Comparison of ENCODE assay signal across 8 cellular contexts in the genomic region with DNA sequence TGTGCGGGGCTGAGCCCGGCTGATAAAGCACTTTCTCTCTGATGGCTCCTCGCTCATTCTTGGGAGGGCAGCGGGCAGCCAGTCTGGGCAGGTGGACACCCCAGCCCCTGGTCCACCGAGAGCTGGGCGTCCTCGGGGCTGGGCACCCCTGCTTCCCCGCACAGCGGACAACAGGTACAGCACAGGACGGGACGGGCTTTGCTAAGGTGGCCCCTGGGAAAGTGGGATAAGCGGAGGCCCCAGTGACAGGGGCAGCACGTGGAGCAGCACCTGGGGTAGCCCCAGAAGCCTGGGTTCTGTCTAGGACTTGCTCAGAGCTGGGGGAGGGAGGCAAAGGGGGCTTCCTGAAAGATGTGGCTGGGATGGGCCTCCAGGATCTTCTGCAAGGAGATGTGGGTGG. TPM values are rescaled to one million over a fixed set of nuclear protein-coding genes. Genes with fewer than 3 reads are reported as not detected.
DNase-seq lines count a peak whose midpoint lies in the region; ATAC-seq, FAIRE-seq and TF ChIP-seq lines count a peak whose summit lies in the region.
"Not testable (repeated sequence)": the region's sequence is repeated elsewhere in the genome, so short reads cannot be mapped to it uniquely, and the experiment has no call there.

No MANE protein-coding gene starts in this region.

- in situ Hi-C loops in K562 (cut with MboI), result not testable (repeated sequence)

- not testable (repeated sequence) for H3K4me1 ChIP-seq in K562 (replicated peaks in 1 of 2; ENCODE audit: control insufficient read depth in 2 of 2, insufficient read depth in 2 of 2, low read length in 2 of 2); kidney (ENCODE audit: control insufficient read depth in 1 of 2, insufficient read depth in 1 of 2, low read depth in 1 of 2, low read length in 2 of 2); right lobe of liver; ovary (ENCODE audit: insufficient read depth)
- peaks cover 0 to 27% (median 21%) of the 10 kb centered on the region in 6 donors for H3K4me1 ChIP-seq in spleen

- not testable (repeated sequence) for H3K79me2 ChIP-seq in K562 (ENCODE audit: control insufficient read depth, insufficient read depth, low read length)

- TF ChIP-seq POLR2A in K562 (conservative IDR thresholded peaks at IDR 0.05); right lobe of liver (IDR thresholded peaks at IDR 0.05); ovary (IDR thresholded peaks at IDR 0.05); spleen (IDR thresholded peaks at IDR 0.05): not testable (repeated sequence)

- not testable (repeated sequence) for TF ChIP-seq EP300 in K562 (IDR thresholded peaks at IDR 0.05; ENCODE audit: low read length); ovary (IDR thresholded peaks at IDR 0.05)

- not testable (repeated sequence) for H3K27ac Mint-ChIP-seq in CD14-positive monocyte; activated CD4-positive, alpha-beta memory T cell treated with anti-CD3 and anti-CD28 coated beads for 36 hours

- peaks cover 23 to 28% of the 10 kb centered on the region in 2 donors for H3K36me3 Mint-ChIP-seq in CD14-positive monocyte
- H3K36me3 Mint-ChIP-seq in activated CD4-positive, alpha-beta memory T cell treated with anti-CD3 and anti-CD28 coated beads for 36 hours, result not testable (repeated sequence)

- POLR2A ChIA-PET in activated CD4-positive, alpha-beta memory T cell treated with anti-CD3 and anti-CD28 coated beads for 36 hours (lab: Charles Lee); K562 (lab: Yijun Ruan, JAX): not testable (repeated sequence)

- ATAC-seq in K562 (peak; percentile 23), right lobe of liver (peak in 1 of 4 donors; percentile 5)

- not testable (repeated sequence) for H4K20me1 ChIP-seq in K562 (replicated peaks; ENCODE audit: control insufficient read depth, insufficient read depth, low read length)

- peaks cover 0 to 10% (median 3%) of the 10 kb centered on the region in 7 donors for H3K9me3 Mint-ChIP-seq in CD14-positive monocyte
- not testable (repeated sequence) for H3K9me3 Mint-ChIP-seq in activated CD4-positive, alpha-beta memory T cell treated with anti-CD3 and anti-CD28 coated beads for 36 hours

- not testable (repeated sequence) for TF ChIP-seq CTCF in CD14-positive monocyte (IDR thresholded peaks at IDR 0.05); K562 (IDR thresholded peaks at IDR 0.05 in 2 of 3, conservative IDR thresholded peaks at IDR 0.05 in 1 of 3; ENCODE audit: insufficient read depth in 2 of 3, low read depth in 1 of 3, low read length in 3 of 3); kidney (IDR thresholded peaks at IDR 0.05; ENCODE audit: borderline replicate concordance, extremely low read depth, insufficient read depth); right lobe of liver (IDR thresholded peaks at IDR 0.05); ovary (IDR thresholded peaks at IDR 0.05); spleen (IDR thresholded peaks at IDR 0.05 in 8 of 11, conservative IDR thresholded peaks at IDR 0.05 in 3 of 11)

- not testable (repeated sequence) for H3K9me3 ChIP-seq in K562 (replicated peaks; ENCODE audit: control insufficient read depth, insufficient read depth, low read depth, low read length); kidney (ENCODE audit: control insufficient read depth in 1 of 2, low read length in 2 of 2); right lobe of liver; ovary; spleen

- not testable (repeated sequence) for H3K9me1 ChIP-seq in K562 (ENCODE audit: control insufficient read depth, insufficient read depth, low read length)

- H3K4me3 Mint-ChIP-seq in CD14-positive monocyte; activated CD4-positive, alpha-beta memory T cell treated with anti-CD3 and anti-CD28 coated beads for 36 hours: not testable (repeated sequence)

- BruUV-seq in K562 (replicated peaks; lab: Mats Ljungman, UMichigan), result not testable (repeated sequence)

- H3K36me3 ChIP-seq in K562 (ENCODE audit: control insufficient read depth, insufficient read depth, low read length), result peaks cover 18% of the 10 kb centered on the region; the same call in 1 of the 3 replicates
- not testable (repeated sequence) for H3K36me3 ChIP-seq in kidney (ENCODE audit: control insufficient read depth in 1 of 2, insufficient read depth in 2 of 2, low read length in 2 of 2); right lobe of liver; ovary
- H3K36me3 ChIP-seq in spleen, result peaks cover 0 to 36% (median 20%) of the 10 kb centered on the region in 6 donors

- H3K27me3 ChIP-seq in K562 (ENCODE audit: control insufficient read depth in 2 of 2, insufficient read depth in 2 of 2, low read length in 2 of 2); right lobe of liver; ovary: not testable (repeated sequence)
- peaks cover 3 to 28% (median 22%) of the 10 kb centered on the region in 7 donors for H3K27me3 ChIP-seq in spleen (replicated peaks in 1 of 7)

- not testable (repeated sequence) for H3K4me2 ChIP-seq in K562 (ENCODE audit: insufficient read depth, low read length)

- not testable (repeated sequence) for H3K4me1 Mint-ChIP-seq in CD14-positive monocyte; activated CD4-positive, alpha-beta memory T cell treated with anti-CD3 and anti-CD28 coated beads for 36 hours (ENCODE audit: low read depth)

- not testable (repeated sequence) for FAIRE-seq in K562 (lab: Jason Lieb, UNC); kidney (lab: Jason Lieb, UNC)

- H3K4me3 ChIP-seq in K562; kidney (ENCODE audit: low read length in 2 of 2); right lobe of liver; ovary; spleen: not testable (repeated sequence)

- H3K27ac ChIP-seq in K562 (ENCODE audit: extremely low read depth, low read depth, low read length); kidney (ENCODE audit: low read depth in 2 of 2, low read length in 2 of 2); right lobe of liver; ovary; spleen: not testable (repeated sequence)

- H2AFZ ChIP-seq in K562 (ENCODE audit: low read depth, low read length), result not testable (repeated sequence)

- DNase-seq in CD14-positive monocyte (ENCODE audit: low spot score), result peak; percentile 31
- DNase-seq in activated CD4-positive, alpha-beta memory T cell treated with anti-CD3 and anti-CD28 coated beads for 36 hours, result peak; percentile 10
- not testable (repeated sequence) for DNase-seq in K562 (ENCODE audit: extremely low read depth in 1 of 4, low spot score in 3 of 4)
- DNase-seq in cardiac septum (ENCODE audit: low spot score), result peak; percentile 19
- peak; percentile 54 for DNase-seq in kidney
- DNase-seq in right lobe of liver, result peak in 2 of 3 donors; percentile 29 to 32
- DNase-seq in ovary, result peak in 3 of 5 donors; percentile 38 to 42 (median 40)
- peak; percentile 51 for DNase-seq in spleen

- not testable (repeated sequence) for TF ChIP-seq RAD21 in K562 (CRISPR knock-in tag; conservative IDR thresholded peaks at IDR 0.05 in 1 of 2, IDR thresholded peaks at IDR 0.05 in 1 of 2)

- not testable (repeated sequence) for H3K9ac ChIP-seq in K562 (ENCODE audit: insufficient read depth in 1 of 2, low read depth in 2 of 2, low read length in 2 of 2); kidney (ENCODE audit: low read length in 2 of 2)

- intact Hi-C loops in CD14-positive monocyte (cut with micrococcal nuclease); activated CD4-positive, alpha-beta memory T cell treated with anti-CD3 and anti-CD28 coated beads for 36 hours (cut with micrococcal nuclease); K562 (cut with micrococcal nuclease); cardiac septum (cut with DNase I); kidney (cut with DNase I); right lobe of liver (cut with DNase I); ovary (cut with DNase I); spleen (cut with DNase I; ENCODE audit: low total_unique reads): not testable (repeated sequence)

- CTCF ChIA-PET in activated CD4-positive, alpha-beta memory T cell treated with anti-CD3 and anti-CD28 coated beads for 36 hours (lab: Charles Lee); K562 (lab: Yijun Ruan, JAX; ENCODE audit: low intra/inter-chr PET ratio): not testable (repeated sequence)

- peaks cover 8 to 28% (median 17%) of the 10 kb centered on the region in 3 donors for H3K27me3 Mint-ChIP-seq in CD14-positive monocyte (ENCODE audit: low read depth in 3 of 3)
- H3K27me3 Mint-ChIP-seq in activated CD4-positive, alpha-beta memory T cell treated with anti-CD3 and anti-CD28 coated beads for 36 hours, result not testable (repeated sequence)

- WGBS in K562 (ENCODE audit: insufficient coverage, low coverage, missing lambda C conversion rate), result 99% methylated on average over 8 of the region's 13 CpGs
- WGBS in right lobe of liver (ENCODE audit: insufficient coverage, low coverage, low lambda C conversion rate, missing lambda C conversion rate), result 93% methylated on average over 3 of the region's 13 CpGs
- WGBS in ovary, 3 donors, result 87 to 95% methylated on average over 8 to 9 of the region's 13 CpGs; no CpG with 5 or more reads in 1 of the 3 donors
- WGBS in spleen, 5 donors, result 82 to 95% (median 93%) methylated on average over 4 to 9 of the region's 13 CpGs

RNA-seq across cellular contexts. Expression of a gene that starts 2.6 kb away (rescaled TPM):
- polyA plus RNA-seq in CD14-positive monocyte, result under 1 TPM; 0.21 to 0.24 TPM
- 1 to 10 TPM in 1 of 2 experiments, under 1 TPM in 1; 0.61 to 1.1 TPM for total RNA-seq in activated CD4-positive, alpha-beta memory T cell treated with anti-CD3 and anti-CD28 coated beads for 36 hours
- 1.7 and 4.4 TPM in 2 replicates for total RNA-seq in K562 (2011; cell fraction: chromatin; rRNA removed; ENCODE audit: low replicate concordance)
- 4.9 and 5.5 TPM in 2 replicates for total RNA-seq in K562 (2011; cell fraction: nucleolus; rRNA removed)
- 1.3 and 2.1 TPM in 2 replicates for total RNA-seq in K562 (2011; cell fraction: nucleoplasm; rRNA removed)
- 0.65 and 1.2 TPM in 2 replicates for total RNA-seq in K562 (2014; rRNA removed)
- not detected in 2 replicates for total RNA-seq in K562 (2014; rRNA removed; fragmentation: Illumina TruSeq; extraction: Trizol)
- total RNA-seq in K562 (2015; rRNA removed; fragmentation: Illumina TruSeq; extraction: Trizol), result not detected in 2 replicates
- total RNA-seq in K562 (2021), result 0.38 and 1.3 TPM in 2 replicates
- 0.30 and 0.45 TPM in 2 replicates for polyA plus RNA-seq in K562 (2011; rRNA removed)
- 0.27 and 1.3 TPM in 2 replicates for polyA plus RNA-seq in K562 (2011; cell fraction: cytosol; rRNA removed)
- 2.7 and 9.6 TPM in 2 replicates for polyA plus RNA-seq in K562 (2011; cell fraction: nucleus; rRNA removed)
- polyA plus RNA-seq in K562 (2012), result 0.83 and 2.5 TPM in 2 replicates
- polyA plus RNA-seq in K562 (2014; fragmentation: Illumina TruSeq; extraction: Trizol), result not detected in 2 replicates
- polyA plus RNA-seq in K562 (2014; fragmentation: Nextera tagmentation; extraction: Ambion mirVana), result not detected
- polyA plus RNA-seq in K562 (2014; rRNA removed), result 0.28 and 0.80 TPM in 2 replicates
- not detected in 2 replicates for polyA minus RNA-seq in K562 (2011; rRNA and poly(A)+ RNA removed)
- not detected in 2 replicates for polyA minus RNA-seq in K562 (2011; cell fraction: cytosol; rRNA and poly(A)+ RNA removed)
- polyA minus RNA-seq in K562 (2011; cell fraction: nucleus; rRNA and poly(A)+ RNA removed), result 0.44 and 2.0 TPM in 2 replicates
- total RNA-seq in cardiac septum, result 60.2 TPM
- 7.1 TPM for total RNA-seq in kidney
- polyA plus RNA-seq in kidney (ENCODE audit: insufficient read depth, low read depth, low replicate concordance), result 4.0 TPM
- total RNA-seq in right lobe of liver, result 1 to 10 TPM in 5 of 6 experiments, under 1 TPM in 1; 0.75 to 4.0 (median 2.3) TPM
- total RNA-seq in ovary, result 100 to 1,000 TPM in 3 of 7 donors, 10 to 100 TPM in 4; 25.4 to 128 (median 84.8) TPM
- polyA plus RNA-seq in ovary, result 10 to 100 TPM in 1 of 2 donors, under 1 TPM in 1; 0.88 to 32.9 TPM
- 1 to 10 TPM; 1.4 to 7.3 (median 5.8) TPM for total RNA-seq in spleen
- 1 to 10 TPM; 4.2 to 9.3 (median 6.3) TPM for polyA plus RNA-seq in spleen

RNA-seq across cellular contexts. Expression of a gene that starts 19.3 kb away (rescaled TPM):
- polyA plus RNA-seq in CD14-positive monocyte (1 to 10 TPM; 5.4 to 5.6 TPM), K562 (2011; rRNA removed) (6.6 and 10.1 TPM in 2 replicates), K562 (2014; fragmentation: Illumina TruSeq; extraction: Trizol) (0.80 and 1.4 TPM in 2 replicates), K562 (2014; fragmentation: Nextera tagmentation; extraction: Ambion mirVana) (under 1 TPM in 1 of 2 experiments, not detected in 1; 0.04 TPM), K562 (2014; rRNA removed) (12.0 and 16.8 TPM in 2 replicates), kidney (ENCODE audit: insufficient read depth, low read depth, low replicate concordance) (35.6 TPM), ovary (10 to 100 TPM in 1 of 2 donors, 1 to 10 TPM in 1; 1.8 to 71.1 TPM), spleen (100 to 1,000 TPM in 1 of 3 donors, 10 to 100 TPM in 2; 49.6 to 165 (median 74.1) TPM)
- 10 to 100 TPM; 31.1 to 36.1 TPM for total RNA-seq in activated CD4-positive, alpha-beta memory T cell treated with anti-CD3 and anti-CD28 coated beads for 36 hours
- total RNA-seq in K562 (2011; cell fraction: chromatin; rRNA removed; ENCODE audit: low replicate concordance), result 59.7 and 195 TPM in 2 replicates
- total RNA-seq in K562 (2011; cell fraction: nucleolus; rRNA removed), result 141 and 146 TPM in 2 replicates
- total RNA-seq in K562 (2011; cell fraction: nucleoplasm; rRNA removed), result 57.8 and 65.2 TPM in 2 replicates
- total RNA-seq in K562 (2014; rRNA removed) (13.1 and 18.6 TPM in 2 replicates), K562 (2014; rRNA removed; fragmentation: Illumina TruSeq; extraction: Trizol) (0.48 and 0.62 TPM in 2 replicates), K562 (2015; rRNA removed; fragmentation: Illumina TruSeq; extraction: Trizol) (3.1 and 4.9 TPM in 2 replicates), K562 (2021) (17.0 and 17.2 TPM in 2 replicates), cardiac septum (82.4 TPM), kidney (61.6 TPM), right lobe of liver (10 to 100 TPM; 20.7 to 38.5 (median 33.9) TPM), ovary (100 to 1,000 TPM in 2 of 7 donors, 10 to 100 TPM in 5; 68.8 to 110 (median 81.6) TPM), spleen (10 to 100 TPM; 46.2 to 76.5 (median 72.0) TPM)
- polyA plus RNA-seq in K562 (2011; cell fraction: cytosol; rRNA removed), result 9.9 and 25.0 TPM in 2 replicates
- polyA plus RNA-seq in K562 (2011; cell fraction: nucleus; rRNA removed), result 105 and 181 TPM in 2 replicates
- 16.8 and 55.2 TPM in 2 replicates for polyA plus RNA-seq in K562 (2012)
- 4.4 and 5.2 TPM in 2 replicates for polyA minus RNA-seq in K562 (2011; rRNA and poly(A)+ RNA removed)
- polyA minus RNA-seq in K562 (2011; cell fraction: cytosol; rRNA and poly(A)+ RNA removed), result 7.8 and 14.8 TPM in 2 replicates
- polyA minus RNA-seq in K562 (2011; cell fraction: nucleus; rRNA and poly(A)+ RNA removed), result 40.3 and 45.4 TPM in 2 replicates

RNA-seq across cellular contexts. Expression of a gene that starts 24.2 kb away (rescaled TPM):
- polyA plus RNA-seq in CD14-positive monocyte, result 1 to 10 TPM; 2.5 to 6.6 TPM
- 10 to 100 TPM; 32.4 to 36.9 TPM for total RNA-seq in activated CD4-positive, alpha-beta memory T cell treated with anti-CD3 and anti-CD28 coated beads for 36 hours
- total RNA-seq in K562 (2011; cell fraction: chromatin; rRNA removed; ENCODE audit: low replicate concordance), result 24.3 and 27.2 TPM in 2 replicates
- 12.2 and 15.8 TPM in 2 replicates for total RNA-seq in K562 (2011; cell fraction: nucleolus; rRNA removed)
- total RNA-seq in K562 (2011; cell fraction: nucleoplasm; rRNA removed), result 12.0 TPM in 2 replicates
- 28.3 and 29.8 TPM in 2 replicates for total RNA-seq in K562 (2014; rRNA removed)
- total RNA-seq in K562 (2014; rRNA removed; fragmentation: Illumina TruSeq; extraction: Trizol), result 13.3 and 18.5 TPM in 2 replicates
- 18.6 and 19.5 TPM in 2 replicates for total RNA-seq in K562 (2015; rRNA removed; fragmentation: Illumina TruSeq; extraction: Trizol)
- total RNA-seq in K562 (2021), result 27.7 and 34.7 TPM in 2 replicates
- polyA plus RNA-seq in K562 (2011; rRNA removed), result 6.2 and 6.5 TPM in 2 replicates
- polyA plus RNA-seq in K562 (2011; cell fraction: cytosol; rRNA removed), result 6.4 and 10.3 TPM in 2 replicates
- polyA plus RNA-seq in K562 (2011; cell fraction: nucleus; rRNA removed), result 28.0 and 40.4 TPM in 2 replicates
- polyA plus RNA-seq in K562 (2012), result 42.4 and 48.6 TPM in 2 replicates
- 50.8 and 52.2 TPM in 2 replicates for polyA plus RNA-seq in K562 (2014; fragmentation: Illumina TruSeq; extraction: Trizol)
- 1 to 10 TPM; 2.8 to 3.1 TPM for polyA plus RNA-seq in K562 (2014; fragmentation: Nextera tagmentation; extraction: Ambion mirVana)
- 33.1 and 42.2 TPM in 2 replicates for polyA plus RNA-seq in K562 (2014; rRNA removed)
- polyA minus RNA-seq in K562 (2011; rRNA and poly(A)+ RNA removed), result 2.8 and 3.3 TPM in 2 replicates
- polyA minus RNA-seq in K562 (2011; cell fraction: cytosol; rRNA and poly(A)+ RNA removed), result 5.3 and 6.9 TPM in 2 replicates
- 3.8 and 5.3 TPM in 2 replicates for polyA minus RNA-seq in K562 (2011; cell fraction: nucleus; rRNA and poly(A)+ RNA removed)
- 30.4 TPM for total RNA-seq in cardiac septum
- total RNA-seq in kidney, result 24.0 TPM
- 13.9 TPM for polyA plus RNA-seq in kidney (ENCODE audit: insufficient read depth, low read depth, low replicate concordance)
- 10 to 100 TPM in 2 of 6 experiments, 1 to 10 TPM in 4; 8.0 to 11.8 (median 9.5) TPM for total RNA-seq in right lobe of liver
- total RNA-seq in ovary, result 10 to 100 TPM; 12.8 to 28.0 (median 21.3) TPM
- polyA plus RNA-seq in ovary, result 10 to 100 TPM; 30.1 to 34.5 TPM
- total RNA-seq in spleen, result 10 to 100 TPM; 19.4 to 34.1 (median 27.9) TPM
- 10 to 100 TPM; 20.0 to 38.2 (median 31.2) TPM for polyA plus RNA-seq in spleen

RNA-seq across cellular contexts. Expression of a gene that starts 34.7 kb away (rescaled TPM):
- polyA plus RNA-seq in CD14-positive monocyte (1 to 10 TPM in 1 of 2 donors, under 1 TPM in 1; 0.46 to 1.5 TPM), K562 (2011; rRNA removed) (1.4 and 2.3 TPM in 2 replicates), K562 (2014; fragmentation: Illumina TruSeq; extraction: Trizol) (1.6 and 4.4 TPM in 2 replicates), K562 (2014; fragmentation: Nextera tagmentation; extraction: Ambion mirVana) (under 1 TPM; 0.08 to 0.11 TPM), K562 (2014; rRNA removed) (3.2 and 5.5 TPM in 2 replicates), kidney (ENCODE audit: insufficient read depth, low read depth, low replicate concordance) (18.2 TPM), ovary (1 to 10 TPM in 1 of 2 donors, not detected in 1; 1.5 TPM), spleen (1 to 10 TPM; 2.2 to 4.4 (median 3.4) TPM)
- total RNA-seq in activated CD4-positive, alpha-beta memory T cell treated with anti-CD3 and anti-CD28 coated beads for 36 hours, result 1 to 10 TPM; 1.5 to 1.6 TPM
- 0.83 and 3.0 TPM in 2 replicates for total RNA-seq in K562 (2011; cell fraction: chromatin; rRNA removed; ENCODE audit: low replicate concordance)
- total RNA-seq in K562 (2011; cell fraction: nucleolus; rRNA removed), result 3.7 and 4.7 TPM in 2 replicates
- total RNA-seq in K562 (2011; cell fraction: nucleoplasm; rRNA removed), result 2.1 and 4.0 TPM in 2 replicates
- total RNA-seq in K562 (2014; rRNA removed) (2.2 and 3.1 TPM in 2 replicates), K562 (2014; rRNA removed; fragmentation: Illumina TruSeq; extraction: Trizol) (0.29 TPM in 1 of 2 replicates, not detected in the other), K562 (2015; rRNA removed; fragmentation: Illumina TruSeq; extraction: Trizol) (2.9 and 3.8 TPM in 2 replicates), K562 (2021) (6.3 and 7.7 TPM in 2 replicates), cardiac septum (1.7 TPM), kidney (2.6 TPM), right lobe of liver (1 to 10 TPM in 1 of 6 experiments, under 1 TPM in 5; 0.09 to 1.6 (median 0.46) TPM), ovary (1 to 10 TPM in 5 of 7 donors, under 1 TPM in 2; 0.33 to 3.2 (median 2.0) TPM), spleen (1 to 10 TPM; 2.2 to 8.8 (median 5.6) TPM)
- polyA plus RNA-seq in K562 (2011; cell fraction: cytosol; rRNA removed), result 4.3 and 18.6 TPM in 2 replicates
- 2.5 and 5.4 TPM in 2 replicates for polyA plus RNA-seq in K562 (2011; cell fraction: nucleus; rRNA removed)
- 6.7 and 7.8 TPM in 2 replicates for polyA plus RNA-seq in K562 (2012)
- polyA minus RNA-seq in K562 (2011; rRNA and poly(A)+ RNA removed), result 0.45 and 1.0 TPM in 2 replicates
- polyA minus RNA-seq in K562 (2011; cell fraction: cytosol; rRNA and poly(A)+ RNA removed), result 7.0 and 9.5 TPM in 2 replicates
- 2.7 and 3.0 TPM in 2 replicates for polyA minus RNA-seq in K562 (2011; cell fraction: nucleus; rRNA and poly(A)+ RNA removed)

RNA-seq across cellular contexts. Expression of a gene that starts 58.0 kb away (rescaled TPM):
- polyA plus RNA-seq in CD14-positive monocyte (10 to 100 TPM; 12.2 to 17.7 TPM), K562 (2011; rRNA removed) (30.8 and 36.5 TPM in 2 replicates), K562 (2014; fragmentation: Illumina TruSeq; extraction: Trizol) (29.5 and 31.5 TPM in 2 replicates), K562 (2014; fragmentation: Nextera tagmentation; extraction: Ambion mirVana) (1 to 10 TPM; 4.7 to 5.2 TPM), K562 (2014; rRNA removed) (29.8 and 34.1 TPM in 2 replicates), kidney (ENCODE audit: insufficient read depth, low read depth, low replicate concordance) (11.3 TPM), ovary (10 to 100 TPM; 24.7 to 38.2 TPM), spleen (10 to 100 TPM; 18.3 to 26.7 (median 21.9) TPM)
- total RNA-seq in activated CD4-positive, alpha-beta memory T cell treated with anti-CD3 and anti-CD28 coated beads for 36 hours, result 10 to 100 TPM; 29.0 to 30.1 TPM
- total RNA-seq in K562 (2011; cell fraction: chromatin; rRNA removed; ENCODE audit: low replicate concordance), result 99.6 and 161 TPM in 2 replicates
- total RNA-seq in K562 (2011; cell fraction: nucleolus; rRNA removed), result 107 and 109 TPM in 2 replicates
- total RNA-seq in K562 (2011; cell fraction: nucleoplasm; rRNA removed), result 98.4 and 102 TPM in 2 replicates
- total RNA-seq in K562 (2014; rRNA removed) (18.4 and 22.5 TPM in 2 replicates), K562 (2014; rRNA removed; fragmentation: Illumina TruSeq; extraction: Trizol) (14.8 TPM in 2 replicates), K562 (2015; rRNA removed; fragmentation: Illumina TruSeq; extraction: Trizol) (20.7 and 21.9 TPM in 2 replicates), K562 (2021) (38.9 and 44.6 TPM in 2 replicates), cardiac septum (19.1 TPM), kidney (50.2 TPM), right lobe of liver (10 to 100 TPM; 13.4 to 19.9 (median 17.0) TPM), ovary (10 to 100 TPM; 30.0 to 59.2 (median 45.0) TPM), spleen (100 to 1,000 TPM in 1 of 7 donors, 10 to 100 TPM in 6; 48.3 to 105 (median 63.1) TPM)
- 33.9 and 35.2 TPM in 2 replicates for polyA plus RNA-seq in K562 (2011; cell fraction: cytosol; rRNA removed)
- polyA plus RNA-seq in K562 (2011; cell fraction: nucleus; rRNA removed), result 139 and 182 TPM in 2 replicates
- 28.9 and 66.9 TPM in 2 replicates for polyA plus RNA-seq in K562 (2012)
- polyA minus RNA-seq in K562 (2011; rRNA and poly(A)+ RNA removed), result 19.2 and 25.3 TPM in 2 replicates
- 23.7 and 23.9 TPM in 2 replicates for polyA minus RNA-seq in K562 (2011; cell fraction: cytosol; rRNA and poly(A)+ RNA removed)
- 26.0 and 28.7 TPM in 2 replicates for polyA minus RNA-seq in K562 (2011; cell fraction: nucleus; rRNA and poly(A)+ RNA removed)
